ENCODE assay signal across 16 cellular contexts in the genomic region with DNA sequence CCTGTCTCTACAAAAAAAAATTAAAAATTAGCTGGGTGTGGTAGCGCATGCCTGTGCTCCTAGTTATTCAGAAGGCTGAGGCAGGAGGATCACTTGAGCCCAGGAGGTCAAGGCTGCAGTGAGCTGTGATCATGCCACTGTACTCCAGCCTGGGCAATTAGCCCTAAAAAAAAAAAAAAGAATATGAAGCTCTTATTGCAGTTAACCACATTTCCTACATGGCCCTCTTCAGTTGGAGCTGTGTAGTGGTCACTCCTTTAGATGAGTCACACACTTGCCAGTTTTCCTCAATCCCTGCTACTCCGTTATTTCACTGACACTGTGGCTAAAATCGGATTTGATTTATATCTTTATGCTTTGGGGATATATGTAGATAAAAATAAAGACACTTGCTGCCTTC. TPM values are rescaled to one million over a fixed set of nuclear protein-coding genes. Genes with fewer than 3 reads are reported as not detected.
DNase-seq lines count a peak whose midpoint lies in the region; ATAC-seq, FAIRE-seq and TF ChIP-seq lines count a peak whose summit lies in the region.
"Had no signal": no experiment of that assay in that cellular context is flagged by ENCODE, and none has a peak within 500 bp of the region (broad histone marks: within the 10 kb centered on the region; RNA-seq: fewer than 3 reads in every experiment).

No MANE protein-coding gene starts in this region.

- no peak for DNase-seq in activated naive CD8-positive, alpha-beta T cell treated with anti-CD3 and anti-CD28 coated beads, Interleukin-2, amount 50 U/mL, for 24 hours
- DNase-seq in RWPE1 (ENCODE audit: low spot score) (no peak), fibroblast of the aortic adventitia (ENCODE audit: low read depth) (peak; percentile 69), urothelium cell line (ENCODE audit: low spot score) (peak; percentile 80), NCI-H774 (lab: John Stamatoyannopoulos, UW) (no peak), tibial artery (no peak)
- DNase-seq: activated CD4-positive, alpha-beta T cell treated with anti-CD3 and anti-CD28 coated beads for 36 hours; C1 segment of cervical spinal cord; islet precursor cell; NCI-H748 treated with DMSO at 0.1 percent for 48 hours; right cardiac atrium had no signal

- TF ChIP-seq CTCF in RWPE1 (conservative IDR thresholded peaks at IDR 0.05; ENCODE audit: low read depth), result no peak
- TF ChIP-seq CTCF in fibroblast of the aortic adventitia (IDR thresholded peaks at IDR 0.05; ENCODE audit: insufficient read depth, low read length), result peak; percentile 4
- no peak for TF ChIP-seq CTCF in tibial artery (IDR thresholded peaks at IDR 0.05)

- peaks cover 0 to 52% (median 33%) of the 10 kb centered on the region in 4 donors for H3K4me1 ChIP-seq in tibial artery

- H3K27ac ChIP-seq in RWPE1 (peak overlapping the region; percentile 55), tibial artery (no peak overlapping the region)

- no peaks in the 10 kb centered on the region for H3K9me3 ChIP-seq in tibial artery
- H3K9me3 ChIP-seq: HAP-1 had no signal

- no peak for FAIRE-seq in urothelium cell line (lab: Jason Lieb, UNC)
- FAIRE-seq: colon had no signal

- H3K27ac Mint-ChIP-seq in activated naive CD8-positive, alpha-beta T cell, result peak overlapping the region; percentile 16
- no peak overlapping the region for H3K27ac Mint-ChIP-seq in activated naive CD8-positive, alpha-beta T cell treated with anti-CD3 and anti-CD28 coated beads, Interleukin-2, amount 50 U/mL, for 24 hours
- H3K27ac Mint-ChIP-seq: stimulated activated effector memory CD8-positive, alpha-beta T cell treated with anti-CD3 and anti-CD28 coated beads, Interleukin-12 subunit alpha, Interleukin-12 subunit beta, amount 100 ng/mL, for 72 hours had no signal

- H3K27me3 ChIP-seq in tibial artery, result no peaks in the 10 kb centered on the region

- no peaks in the 10 kb centered on the region for H3K9me3 Mint-ChIP-seq in activated naive CD8-positive, alpha-beta T cell (ENCODE audit: low read depth)
- no peaks in the 10 kb centered on the region for H3K9me3 Mint-ChIP-seq in activated naive CD8-positive, alpha-beta T cell treated with anti-CD3 and anti-CD28 coated beads, Interleukin-2, amount 50 U/mL, for 24 hours
- H3K9me3 Mint-ChIP-seq: stimulated activated effector memory CD8-positive, alpha-beta T cell treated with anti-CD3 and anti-CD28 coated beads, Interleukin-12 subunit alpha, Interleukin-12 subunit beta, amount 100 ng/mL, for 72 hours had no signal

- POLR2A ChIA-PET in RWPE1 (lab: Yijun Ruan, JAX; ENCODE audit: low non-redundant PET), result interaction anchor here (1.8 kb wide), 1 partner anchor 12 kb away, joined by 6 read pairs; a partner anchor contains a TSS

- CTCF ChIA-PET in RWPE1 (lab: Yijun Ruan, JAX), result interaction anchor here (0.7 kb wide), 1 partner anchor 113 kb away, joined by 3 read pairs; no protein-coding TSS in a partner anchor

- H3K4me3 ChIP-seq in fibroblast of the aortic adventitia (ENCODE audit: low read depth, low read length) (no peak overlapping the region), tibial artery (no peak overlapping the region)
- H3K4me3 ChIP-seq: HAP-1 had no signal

- no peaks in the 10 kb centered on the region for H3K36me3 ChIP-seq in tibial artery
- H3K36me3 ChIP-seq: HAP-1 had no signal

- H3K36me3 Mint-ChIP-seq in activated naive CD8-positive, alpha-beta T cell, result no peaks in the 10 kb centered on the region
- H3K36me3 Mint-ChIP-seq in activated naive CD8-positive, alpha-beta T cell treated with anti-CD3 and anti-CD28 coated beads, Interleukin-2, amount 50 U/mL, for 24 hours (ENCODE audit: low read depth), result peaks cover 4% of the 10 kb centered on the region

- intact Hi-C loops in tibial artery (cut with DNase I; ENCODE audit: low total_unique reads), result no loop called here

- peaks cover 50% of the 10 kb centered on the region for H3K4me1 Mint-ChIP-seq in activated naive CD8-positive, alpha-beta T cell (ENCODE audit: low read depth)
- peaks cover 53% of the 10 kb centered on the region for H3K4me1 Mint-ChIP-seq in activated naive CD8-positive, alpha-beta T cell treated with anti-CD3 and anti-CD28 coated beads, Interleukin-2, amount 50 U/mL, for 24 hours

- H3K27me3 Mint-ChIP-seq in activated naive CD8-positive, alpha-beta T cell, result no peaks in the 10 kb centered on the region
- H3K27me3 Mint-ChIP-seq in activated naive CD8-positive, alpha-beta T cell treated with anti-CD3 and anti-CD28 coated beads, Interleukin-2, amount 50 U/mL, for 24 hours, result no peaks in the 10 kb centered on the region
- H3K27me3 Mint-ChIP-seq: activated CD4-positive, alpha-beta T cell treated with anti-CD3 and anti-CD28 coated beads for 36 hours had no signal

- no peak for ATAC-seq in activated naive CD8-positive, alpha-beta T cell treated with anti-CD3 and anti-CD28 coated beads, Interleukin-2, amount 50 U/mL, for 24 hours
- no peak for ATAC-seq in HG02610 (IDR thresholded peaks at IDR 0.05; ENCODE audit: unreplicated experiment)
- ATAC-seq: activated CD4-positive, alpha-beta T cell treated with anti-CD3 and anti-CD28 coated beads for 36 hours; right cardiac atrium; stimulated activated effector memory CD8-positive, alpha-beta T cell treated with anti-CD3 and anti-CD28 coated beads, Interleukin-12 subunit alpha, Interleukin-12 subunit beta, amount 100 ng/mL, for 72 hours had no signal

- no peak overlapping the region for H3K4me3 Mint-ChIP-seq in activated naive CD8-positive, alpha-beta T cell
- no peak overlapping the region for H3K4me3 Mint-ChIP-seq in activated naive CD8-positive, alpha-beta T cell treated with anti-CD3 and anti-CD28 coated beads, Interleukin-2, amount 50 U/mL, for 24 hours
- H3K4me3 Mint-ChIP-seq: activated CD4-positive, alpha-beta T cell treated with anti-CD3 and anti-CD28 coated beads for 36 hours; stimulated activated effector memory CD8-positive, alpha-beta T cell treated with anti-CD3 and anti-CD28 coated beads, Interleukin-12 subunit alpha, Interleukin-12 subunit beta, amount 100 ng/mL, for 72 hours had no signal

RNA-seq across cellular contexts. Expression of a gene that starts 11.8 kb away (rescaled TPM):
- 13.2 and 23.1 TPM in 2 replicates for total RNA-seq in fibroblast of the aortic adventitia (ENCODE audit: low replicate concordance)

RNA-seq across cellular contexts. Expression of a gene that starts 37.8 kb away (rescaled TPM):
- 0.36 and 0.57 TPM in 2 replicates for total RNA-seq in fibroblast of the aortic adventitia (ENCODE audit: low replicate concordance)

Comparison
In these comparisons a context has a peak if more than half of its experiments do, and no peak if none do; other contexts are left out.
1. DNase-seq: peak in fibroblast of the aortic adventitia (single experiment) and urothelium cell line (single experiment); none in activated naive CD8-positive, alpha-beta T cell treated with anti-CD3 and anti-CD28 coated beads, Interleukin-2, amount 50 U/mL, for 24 hours (single experiment), RWPE1 (single experiment), NCI-H774 (single experiment) and tibial artery (0 of 2).